In the genomic region with DNA sequence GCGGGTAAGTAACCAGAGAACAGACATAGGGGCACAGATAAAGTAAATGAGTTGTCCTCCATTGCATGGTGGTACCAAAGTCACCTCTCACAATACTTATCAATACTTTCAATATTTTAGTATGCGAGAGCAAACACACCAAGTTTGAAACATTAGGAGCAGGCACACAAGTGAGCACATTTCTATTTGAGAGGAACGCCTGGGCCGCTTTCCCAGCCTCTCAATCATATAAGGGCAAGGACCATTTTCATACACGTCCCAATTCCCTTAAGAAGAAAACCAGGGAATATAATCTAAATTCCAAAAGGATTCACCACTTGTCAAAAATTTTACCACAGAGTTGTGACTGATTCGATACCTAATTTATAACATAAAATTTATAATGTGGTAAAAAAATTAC, we compare ENCODE assay signal across 30 cellular contexts. TPM values are rescaled to one million over a fixed set of nuclear protein-coding genes. Genes with fewer than 3 reads are reported as not detected.
"Had no signal": no experiment of that assay in that cellular context is flagged by ENCODE, and none has a peak within 500 bp of the region (broad histone marks: within the 10 kb centered on the region; RNA-seq: fewer than 3 reads in every experiment).

No MANE protein-coding gene starts in this region.

- DNase-seq: islet precursor cell; mesendoderm; naive B cell; natural killer cell; nephron progenitor cell; ovary; retina; right lobe of liver; stimulated activated CD4-positive, alpha-beta T cell treated with anti-CD3 and anti-CD28 coated beads, Interleukin-12 subunit alpha, Interleukin-12 subunit beta, amount 100 ng/mL, for 4 hours; stimulated activated CD4-positive, alpha-beta T cell treated with anti-CD3 and anti-CD28 coated beads, Interleukin-15, amount 100 ng/mL, for 24 hours; stimulated activated CD4-positive, alpha-beta T cell treated with anti-CD3 and anti-CD28 coated beads, Interleukin-2, amount 100 ng/mL, for 24 hours; stimulated activated CD4-positive, alpha-beta T cell treated with anti-CD3 and anti-CD28 coated beads, Interleukin-4, amount 100 ng/mL, for 1 hour; stimulated activated naive B cell treated with anti-CD40 and anti-IgM and Interleukin-4, amounts not matched to agents 10 μg/mL and 1 μg/mL and 100 μg/mL, for 72 hours; stimulated activated naive CD8-positive, alpha-beta T cell treated with anti-CD3 and anti-CD28 coated beads, Interleukin-15, Interleukin-2, amounts not matched to agents 100 U/mL and 50 U/mL, for 24 hours; stomach; testis; thyroid gland; transverse colon; upper lobe of left lung had no signal

- H3K27ac Mint-ChIP-seq: mesothelial cell of epicardium; naive B cell; natural killer cell; nephron progenitor cell; progenitor cell of endocrine pancreas; stimulated activated naive B cell treated with anti-CD40 and anti-IgM and Interleukin-4, amounts not matched to agents 10 μg/mL and 1 μg/mL and 100 μg/mL, for 72 hours had no signal

- H3K4me1 ChIP-seq: stomach, testis, thyroid gland, transverse colon, upper lobe of left lung, vagina had no signal

- ATAC-seq: left lobe of liver; natural killer cell; right lobe of liver; stimulated activated naive B cell treated with anti-CD40 and anti-IgM and Interleukin-4, amounts not matched to agents 10 μg/mL and 1 μg/mL and 100 μg/mL, for 72 hours; stimulated activated naive CD8-positive, alpha-beta T cell treated with anti-CD3 and anti-CD28 coated beads, Interleukin-15, Interleukin-2, amounts not matched to agents 100 U/mL and 50 U/mL, for 24 hours had no signal

- H3K4me3 Mint-ChIP-seq: mesothelial cell of epicardium; natural killer cell; nephron progenitor cell; stimulated activated naive B cell treated with anti-CD40 and anti-IgM and Interleukin-4, amounts not matched to agents 10 μg/mL and 1 μg/mL and 100 μg/mL, for 72 hours had no signal

- H3K9me3 ChIP-seq: ovary, right lobe of liver, stomach, testis, thyroid gland, transverse colon, upper lobe of left lung, vagina had no signal

- H3K9me3 Mint-ChIP-seq: naive B cell; natural killer cell; stimulated activated naive B cell treated with anti-CD40 and anti-IgM and Interleukin-4, amounts not matched to agents 10 μg/mL and 1 μg/mL and 100 μg/mL, for 72 hours had no signal

- H3K27ac ChIP-seq: ovary, right lobe of liver, skin epidermis, stomach, thyroid gland, transverse colon, upper lobe of left lung, vagina had no signal

- H3K4me3 ChIP-seq: lung, ovary, right lobe of liver, skin epidermis, stomach, testis, thyroid gland, transverse colon, upper lobe of left lung, vagina had no signal

- H3K4me1 Mint-ChIP-seq: naive B cell; natural killer cell; stimulated activated naive B cell treated with anti-CD40 and anti-IgM and Interleukin-4, amounts not matched to agents 10 μg/mL and 1 μg/mL and 100 μg/mL, for 72 hours had no signal

- H3K36me3 ChIP-seq: ovary, right lobe of liver, stomach, thyroid gland, transverse colon, upper lobe of left lung, vagina had no signal

- H3K27me3 ChIP-seq: ovary, right lobe of liver, stomach, testis, thyroid gland, transverse colon, upper lobe of left lung, vagina had no signal

- H3K36me3 Mint-ChIP-seq: mesothelial cell of epicardium; naive B cell; natural killer cell; stimulated activated naive B cell treated with anti-CD40 and anti-IgM and Interleukin-4, amounts not matched to agents 10 μg/mL and 1 μg/mL and 100 μg/mL, for 72 hours had no signal

- H3K27me3 Mint-ChIP-seq: progenitor cell of endocrine pancreas had no signal

RNA-seq across cellular contexts. Expression of a gene that starts 7.5 kb away (rescaled TPM):
- total RNA-seq: kidney epithelial cell, lower leg skin, mesothelial cell of epicardium, mononuclear cell, natural killer cell, omental fat pad, progenitor cell of endocrine pancreas, stomach, thyroid gland, upper lobe of left lung, vagina had no signal
- polyA plus RNA-seq: lung, urinary bladder had no signal
